ENCODE assay signal across 8 cellular contexts in the genomic region with DNA sequence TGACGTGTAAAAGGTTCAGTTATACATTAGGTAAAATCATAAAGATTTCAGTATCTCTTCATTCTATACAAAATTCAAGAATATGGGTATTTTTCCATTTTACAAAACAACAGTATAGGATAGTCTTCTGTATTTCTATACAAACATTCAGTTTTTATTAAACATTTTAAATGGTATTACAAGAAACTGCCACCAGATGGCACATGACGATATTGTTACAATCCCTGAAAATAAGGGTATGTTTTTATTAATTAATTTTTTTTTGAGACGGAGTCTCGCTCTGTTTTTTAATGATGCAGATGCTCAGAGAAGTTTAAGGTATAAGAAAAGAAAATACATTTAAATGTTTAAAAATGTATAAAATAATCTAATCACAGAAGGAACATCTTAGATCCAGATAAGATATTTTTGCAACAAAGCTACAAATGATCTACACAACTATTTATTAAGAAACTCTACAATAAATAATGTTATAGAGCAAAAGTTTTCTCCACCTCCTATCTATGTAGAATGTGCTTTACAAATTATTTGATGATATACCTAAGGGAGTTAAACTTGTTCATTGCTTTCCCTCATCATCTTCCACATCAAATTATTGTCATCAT. TPM values are rescaled to one million over a fixed set of nuclear protein-coding genes. Genes with fewer than 3 reads are reported as not detected.
DNase-seq lines count a peak whose midpoint lies in the region; ATAC-seq, FAIRE-seq and TF ChIP-seq lines count a peak whose summit lies in the region.

No MANE protein-coding gene starts in this region.

- H3K4me3 ChIP-seq in body of pancreas (no peak overlapping the region), aorta (ENCODE audit: low read length in 2 of 2) (no peak overlapping the region)

- TF ChIP-seq POLR2A in body of pancreas (IDR thresholded peaks at IDR 0.05), result no peak

- no peaks in the 10 kb centered on the region for H3K27me3 ChIP-seq in body of pancreas
- no peaks in the 10 kb centered on the region for H3K27me3 ChIP-seq in aorta (ENCODE audit: control insufficient read depth in 1 of 2, insufficient read depth in 2 of 2, low read length in 1 of 2)

- intact Hi-C loops in body of pancreas (cut with DNase I), result loop anchor here (5.0 kb wide), 1 partner anchor 62 kb away; no protein-coding TSS in a partner anchor
- intact Hi-C loops in aorta (cut with DNase I), result loop anchor here (5.0 to 10.0 kb wide), 4 partner anchors 62 to 449 kb away; a partner anchor contains a TSS

- H3K36me3 ChIP-seq in body of pancreas (replicated peaks in 1 of 2; ENCODE audit: insufficient read depth in 1 of 2, low read depth in 2 of 2), result no peaks in the 10 kb centered on the region
- no peaks in the 10 kb centered on the region for H3K36me3 ChIP-seq in aorta (ENCODE audit: control insufficient read depth in 1 of 2, insufficient read depth in 2 of 2, low read length in 1 of 2)

- ATAC-seq in body of pancreas (peak; percentile 35), aorta (ENCODE audit: low FRiP score) (peak; percentile 44), HG03457 (IDR thresholded peaks at IDR 0.05; ENCODE audit: unreplicated experiment) (no peak), GM18907 (IDR thresholded peaks at IDR 0.05; ENCODE audit: unreplicated experiment) (no peak)

- TF ChIP-seq CTCF in AG09319 (IDR thresholded peaks at IDR 0.05; ENCODE audit: low read depth, low read length) (peak; percentile 28), body of pancreas (IDR thresholded peaks at IDR 0.05) (peak in 6 of 7 experiments; percentile 47 to 67 (median 64))

- FAIRE-seq in G401.6 (lab: Jason Lieb, UNC), result peak; percentile 97

- H3K9me3 ChIP-seq in body of pancreas, result no peaks in the 10 kb centered on the region
- no peaks in the 10 kb centered on the region for H3K9me3 ChIP-seq in aorta (ENCODE audit: control insufficient read depth, low read length)

- H3K27ac ChIP-seq in body of pancreas, result no peak overlapping the region
- no peak overlapping the region for H3K27ac ChIP-seq in aorta (ENCODE audit: low read depth in 1 of 2, low read length in 2 of 2)

- DNase-seq in AG09319 (ENCODE audit: extremely low read depth, low read depth) (no peak), NCI-H2196 treated with DMSO at 0.1 percent for 48 hours (lab: John Stamatoyannopoulos, UW; ENCODE audit: unreplicated experiment) (peak; percentile 18), body of pancreas (peak in 1 of 4 donors; percentile 21), kidney tubule cell (ENCODE audit: low spot score) (peak; percentile 51), aorta (no peak)

- H3K4me1 ChIP-seq in body of pancreas (no peaks in the 10 kb centered on the region), aorta (ENCODE audit: control insufficient read depth in 1 of 2, insufficient read depth in 2 of 2, low read length in 2 of 2) (no peaks in the 10 kb centered on the region)

- 6 to 9% methylated on average over 4 of the region's 4 CpGs for WGBS in body of pancreas, 2 donors
- WGBS in aorta, 2 donors, result 12% methylated on average over 4 of the region's 4 CpGs

RNA-seq across cellular contexts. Expression of a gene that starts 23.5 kb away (rescaled TPM):
- total RNA-seq in body of pancreas, result 10 to 100 TPM; 14.2 to 17.4 TPM
- 10 to 100 TPM; 17.1 to 22.5 TPM for total RNA-seq in aorta
- polyA plus RNA-seq in aorta, result 1 to 10 TPM; 3.6 to 5.2 TPM

RNA-seq across cellular contexts. Expression of a gene that starts 35.7 kb away (rescaled TPM):
- total RNA-seq in body of pancreas, result 1 to 10 TPM; 2.9 to 4.6 TPM
- total RNA-seq in aorta, result 1 to 10 TPM; 4.7 to 6.7 TPM
- polyA plus RNA-seq in aorta, result under 1 TPM; 0.50 to 0.59 TPM

RNA-seq across cellular contexts. Expression of a gene that starts 51.6 kb away (rescaled TPM):
- total RNA-seq in body of pancreas (10 to 100 TPM; 13.5 to 28.0 TPM), aorta (1 to 10 TPM in 1 of 2 donors, under 1 TPM in 1; 0.36 to 2.2 TPM)
- polyA plus RNA-seq in aorta, result 10 to 100 TPM in 1 of 2 donors, under 1 TPM in 1; 0.38 to 36.1 TPM

Comparison
In these comparisons a context has a peak if more than half of its experiments do, and no peak if none do; other contexts are left out.
1. DNase-seq: peak in NCI-H2196 treated with DMSO at 0.1 percent for 48 hours (single experiment) and kidney tubule cell (single experiment); none in AG09319 (single experiment) and aorta (0 of 2).
2. ATAC-seq: peak in body of pancreas (single experiment) and aorta (single experiment); none in HG03457 (single experiment) and GM18907 (single experiment).
3. RNA of a gene that starts 51.6 kb away (total RNA-seq): 13.5 to 28.0 TPM in body of pancreas; 0.36 to 2.2 TPM in aorta; every median in the first group is over 4 times any median in the second.